ENCODE assay signal across 9 cellular contexts in the genomic region with DNA sequence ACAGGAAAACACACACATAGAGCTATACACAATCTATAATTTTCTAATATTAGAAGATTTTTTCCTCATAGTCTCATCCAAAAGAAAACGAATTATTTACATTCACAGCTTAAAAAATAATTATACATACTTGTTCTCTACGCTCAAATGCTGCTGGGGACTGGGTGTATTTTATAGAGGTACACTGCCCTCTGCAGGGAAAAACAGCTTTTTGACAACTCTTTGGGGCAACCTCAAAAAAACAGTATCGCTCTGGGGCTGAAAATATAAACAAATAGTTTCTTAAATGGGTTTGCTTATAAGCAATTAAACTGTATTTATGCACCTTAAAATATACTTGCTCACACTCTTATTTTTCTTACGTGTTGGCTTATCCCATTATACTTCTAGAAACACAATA.
DNase-seq lines count a peak whose midpoint lies in the region; FAIRE-seq lines count a peak whose summit lies in the region.
"Had no signal": no experiment of that assay in that cellular context is flagged by ENCODE, and none has a peak within 500 bp of the region (broad histone marks: within the 10 kb centered on the region; RNA-seq: fewer than 3 reads in every experiment).

No MANE protein-coding gene starts in this region.

- DNase-seq in AG20443 (ENCODE audit: low spot score): peak; percentile 24
- DNase-seq in HCEC 1CT: peak; percentile 3
- DNase-seq in SK-N-DZ (ENCODE audit: low spot score): peak; percentile 42
- peak; percentile 62 for DNase-seq in inferior parietal cortex (ENCODE audit: extremely low spot score)
- no peak for DNase-seq in RCC 7860 (ENCODE audit: low spot score)
- DNase-seq in activated naive CD4-positive, alpha-beta T cell (lab: John Stamatoyannopoulos, UW): no peak
- DNase-seq in activated CD4-positive, alpha-beta T cell treated with anti-CD3 and anti-CD28 coated beads, Interleukin-2, amount 50 U/mL, for 4 hours: no peak
- DNase-seq in T-helper 1 cell: no peak
- DNase-seq: mesenchymal stem cell had no signal

- no peak for FAIRE-seq in RCC 7860 (lab: Jason Lieb, UNC)

Comparison
In these comparisons a context has a peak if more than half of its experiments do, and no peak if none do; other contexts are left out.
1. DNase-seq: peak in AG20443 (single experiment), HCEC 1CT (single experiment), SK-N-DZ (single experiment) and inferior parietal cortex (single experiment); none in RCC 7860 (single experiment), activated naive CD4-positive, alpha-beta T cell (0 of 4), activated CD4-positive, alpha-beta T cell treated with anti-CD3 and anti-CD28 coated beads, Interleukin-2, amount 50 U/mL, for 4 hours (0 of 2) and T-helper 1 cell (0 of 5).